ENCODE assay signal across 12 cellular contexts in genomic region chr2:109162999-109163398, GRCh38. TPM values are rescaled to one million over a fixed set of nuclear protein-coding genes. Genes with fewer than 3 reads are reported as not detected.
DNase-seq lines count a peak whose midpoint lies in the region; ATAC-seq and TF ChIP-seq lines count a peak whose summit lies in the region.
"Had no signal": no experiment of that assay in that cellular context is flagged by ENCODE, and none has a peak within 500 bp of the region (broad histone marks: within the 10 kb centered on the region; RNA-seq: fewer than 3 reads in every experiment).

No MANE protein-coding gene starts in this region.

- TF ChIP-seq CTCF in HEK293 (tag by site-specific recombination; IDR thresholded peaks at IDR 0.05) (no peak), choroid plexus epithelial cell (conservative IDR thresholded peaks at IDR 0.05; ENCODE audit: low read depth, low read length) (no peak), osteoblast (IDR thresholded peaks at IDR 0.05; ENCODE audit: extremely low read depth, low read depth, low read length) (no peak), thyroid gland (IDR thresholded peaks at IDR 0.05) (no peak)

- TF ChIP-seq POLR2A in thyroid gland (IDR thresholded peaks at IDR 0.05) = no peak

- H3K4me3 ChIP-seq in HEK293 (ENCODE audit: low read depth, low read length) (no peak overlapping the region), choroid plexus epithelial cell (ENCODE audit: low read depth, low read length) (no peak overlapping the region), osteoblast (ENCODE audit: insufficient read depth, low read length) (no peak overlapping the region), thyroid gland (replicated peaks in 1 of 3) (no peak overlapping the region)

- no peak for ATAC-seq in HG03039 (IDR thresholded peaks at IDR 0.05; ENCODE audit: unreplicated experiment)

- WGBS in thyroid gland, 2 donors = 69 to 71% methylated on average over 7 of the region's 7 CpGs

- no peaks in the 10 kb centered on the region for H3K9me3 ChIP-seq in HEK293 (ENCODE audit: control insufficient read depth, insufficient read depth, low read depth, low read length)
- H3K9me3 ChIP-seq in osteoblast (ENCODE audit: low read depth, low read length) = no peaks in the 10 kb centered on the region
- H3K9me3 ChIP-seq in thyroid gland = no peaks in the 10 kb centered on the region

- H3K36me3 ChIP-seq in HEK293 (ENCODE audit: control insufficient read depth in 2 of 2, insufficient read depth in 1 of 2, low read length in 2 of 2) (no peaks in the 10 kb centered on the region), osteoblast (ENCODE audit: insufficient read depth, low read length) (peaks cover 2% of the 10 kb centered on the region), thyroid gland (no peaks in the 10 kb centered on the region)

- POLR2A ChIA-PET in HEK293 (lab: Yijun Ruan, JAX) = interaction anchor here (1.0 kb wide), 1 partner anchor 51 kb away, joined by 3 read pairs; no protein-coding TSS in a partner anchor

- H2AFZ ChIP-seq in osteoblast (ENCODE audit: low read length) = no peak overlapping the region

- intact Hi-C loops in thyroid gland (cut with DNase I) = no loop called here

- peaks cover 56% of the 10 kb centered on the region for H3K79me2 ChIP-seq in osteoblast (ENCODE audit: insufficient read depth, low read length)

- DNase-seq in NCI-H345 treated with DMSO at 0.1 percent for 48 hours (lab: John Stamatoyannopoulos, UW; ENCODE audit: unreplicated experiment) (peak; percentile 84), choroid plexus epithelial cell (ENCODE audit: low read depth) (peak; percentile 41), osteoblast (ENCODE audit: insufficient read length, low spot score, missing footprints) (peak; percentile 86), SK-N-DZ (ENCODE audit: low spot score) (no peak), thyroid gland (no peak)
- DNase-seq in activated naive CD4-positive, alpha-beta T cell (lab: John Stamatoyannopoulos, UW) = no peak
- DNase-seq: H9, posterior cingulate gyrus had no signal

- H4K20me1 ChIP-seq in osteoblast (ENCODE audit: insufficient read depth, low read length) = peaks cover 35% of the 10 kb centered on the region

- H3K4me1 ChIP-seq in HEK293 (ENCODE audit: control insufficient read depth, insufficient read depth, low read length) (peaks cover 19% of the 10 kb centered on the region), osteoblast (ENCODE audit: insufficient read depth, low read length) (peaks cover 43% of the 10 kb centered on the region), thyroid gland (peaks cover 0 to 14% of the 10 kb centered on the region in 2 donors)

- H3K27me3 ChIP-seq in osteoblast (ENCODE audit: insufficient read depth, low read length) = no peaks in the 10 kb centered on the region
- H3K27me3 ChIP-seq in thyroid gland = no peaks in the 10 kb centered on the region

- H3K27ac ChIP-seq in HEK293 (ENCODE audit: extremely low read depth, low read depth, low read length) (no peak overlapping the region), osteoblast (ENCODE audit: low read depth, low read length) (no peak overlapping the region), thyroid gland (no peak overlapping the region)
- H3K27ac ChIP-seq: C4-2B, KMS-11 had no signal

- H3K4me2 ChIP-seq in osteoblast (ENCODE audit: insufficient read depth, low read length) = no peak overlapping the region
- H3K4me2 ChIP-seq: KMS-11 had no signal

- CTCF ChIA-PET in HEK293 (lab: Yijun Ruan, JAX) = interaction anchor here (1.5 kb wide), 1 partner anchor 10 kb away, joined by 3 read pairs; no protein-coding TSS in a partner anchor

TF ChIP-seq in HEK293, 187 proteins besides CTCF, POLR2A, EP300 and RAD21:
- TF ChIP-seq ZSCAN18 (tag by site-specific recombination; IDR thresholded peaks at IDR 0.05) = no peak
- peak; percentile 68 for TF ChIP-seq PRDM10 (tag by site-specific recombination; IDR thresholded peaks at IDR 0.05)
- no peak for TF ChIP-seq ZNF426 (tag by site-specific recombination; IDR thresholded peaks at IDR 0.05)
- TF ChIP-seq ZNF473 (tag by site-specific recombination; IDR thresholded peaks at IDR 0.05) = no peak
- TF ChIP-seq SCRT1 (tag by site-specific recombination; IDR thresholded peaks at IDR 0.05; ENCODE audit: borderline replicate concordance) = 0 out of 2 replicates have a peak, but pooled peaks have one; percentile 53
- peak; percentile 84 for TF ChIP-seq FEZF1 (tag by site-specific recombination; IDR thresholded peaks at IDR 0.05)
- 0 out of 2 replicates have a peak, but pooled peaks have one; percentile 19 for TF ChIP-seq ZNF600 (tag by site-specific recombination; IDR thresholded peaks at IDR 0.05)
- TF ChIP-seq ZIC2 (tag by site-specific recombination; IDR thresholded peaks at IDR 0.05) = 0 out of 2 replicates have a peak, but pooled peaks have one; percentile 44
- peak; percentile 63 for TF ChIP-seq ZNF18 (tag by site-specific recombination; IDR thresholded peaks at IDR 0.05)
- TF ChIP-seq ZFHX2 (tag by site-specific recombination; conservative IDR thresholded peaks at IDR 0.05) = no peak
- TF ChIP-seq GLIS1 (tag by site-specific recombination; IDR thresholded peaks at IDR 0.05) = peak; percentile 78
- TF ChIP-seq ZNF449 (tag by site-specific recombination; IDR thresholded peaks at IDR 0.05) = peak; percentile 39; the same call in 1 of the 2 replicates
- peak; percentile 68; the same call in 1 of the 2 replicates for TF ChIP-seq ZSCAN16 (tag by site-specific recombination; IDR thresholded peaks at IDR 0.05)

RNA-seq across cellular contexts. Expression of gene SH3RF3, which starts 34.0 kb away (rescaled TPM):
- total RNA-seq in osteoblast = 14.7 and 14.8 TPM in 2 replicates
- polyA plus RNA-seq in SK-N-DZ (2014; cell fraction: cytosol; rRNA removed) = not detected in 2 replicates
- polyA plus RNA-seq in SK-N-DZ (2014; cell fraction: nucleus; rRNA removed) = not detected in 2 replicates
- 1 to 10 TPM; 2.1 to 7.4 (median 2.8) TPM for total RNA-seq in thyroid gland

Comparison
In these comparisons a context has a peak if more than half of its experiments do, and no peak if none do; other contexts are left out.
1. DNase-seq: peak in NCI-H345 treated with DMSO at 0.1 percent for 48 hours (single experiment), choroid plexus epithelial cell (single experiment) and osteoblast (single experiment); none in SK-N-DZ (single experiment), thyroid gland (0 of 2) and activated naive CD4-positive, alpha-beta T cell (0 of 4).